Comparison of ENCODE assay signal across 8 cellular contexts in genomic region chr19:40420451-40420765, GRCh38. TPM values are rescaled to one million over a fixed set of nuclear protein-coding genes. Genes with fewer than 3 reads are reported as not detected.
DNase-seq lines count a peak whose midpoint lies in the region; ATAC-seq lines count a peak whose summit lies in the region.
"Had no signal": no experiment of that assay in that cellular context is flagged by ENCODE, and none has a peak within 500 bp of the region (broad histone marks: within the 10 kb centered on the region; RNA-seq: fewer than 3 reads in every experiment).

No MANE protein-coding gene starts in this region.

- peak overlapping the region; percentile 77 for H3K4me3 Mint-ChIP-seq in activated T-helper 2 cell treated with anti-CD3 and anti-CD28 coated beads, Interferon-gamma antibody, Interleukin-2, Interleukin-4, amounts not matched to agents 10 μg/mL and 5 μg/mL and 100 μg/mL, durations not matched to agents 14 hours and 24 hours and 36 hours (ENCODE audit: low read depth)
- H3K4me3 Mint-ChIP-seq in immature natural killer cell = peak overlapping the region; percentile 82 to 89 (median 86)

- H3K4me3 ChIP-seq in HUES48 (ENCODE audit: low read depth, low read length) = peak overlapping the region; percentile 74
- peak overlapping the region; percentile 75 to 83 for H3K4me3 ChIP-seq in stomach smooth muscle (ENCODE audit: low read length in 2 of 2)

- intact Hi-C loops in activated T-helper 2 cell treated with anti-CD3 and anti-CD28 coated beads, Interferon-gamma antibody, Interleukin-2, Interleukin-4, amounts not matched to agents 10 μg/mL and 5 μg/mL and 100 μg/mL, durations not matched to agents 14 hours and 24 hours and 36 hours (cut with micrococcal nuclease) = no loop called here

- H3K27ac Mint-ChIP-seq in activated T-helper 2 cell treated with anti-CD3 and anti-CD28 coated beads, Interferon-gamma antibody, Interleukin-2, Interleukin-4, amounts not matched to agents 10 μg/mL and 5 μg/mL and 100 μg/mL, durations not matched to agents 14 hours and 24 hours and 36 hours = peak overlapping the region; percentile 72
- peak overlapping the region; percentile 87 to 97 (median 92) for H3K27ac Mint-ChIP-seq in immature natural killer cell

- H3K4me1 ChIP-seq in HUES48 (ENCODE audit: control insufficient read depth, insufficient read depth, low read length) (peaks cover 8% of the 10 kb centered on the region; the same call in 1 of the 2 replicates), stomach smooth muscle (ENCODE audit: control insufficient read depth, insufficient read depth, low read length) (peaks cover 44% of the 10 kb centered on the region)

- peaks cover 16% of the 10 kb centered on the region for H3K36me3 Mint-ChIP-seq in activated T-helper 2 cell treated with anti-CD3 and anti-CD28 coated beads, Interferon-gamma antibody, Interleukin-2, Interleukin-4, amounts not matched to agents 10 μg/mL and 5 μg/mL and 100 μg/mL, durations not matched to agents 14 hours and 24 hours and 36 hours (ENCODE audit: low read depth)
- H3K36me3 Mint-ChIP-seq in immature natural killer cell = peaks cover 0 to 4% (median 0%) of the 10 kb centered on the region in 3 donors

- H3K27me3 ChIP-seq in HUES48 (ENCODE audit: control insufficient read depth, insufficient read depth, low read length) = no peaks in the 10 kb centered on the region
- no peaks in the 10 kb centered on the region for H3K27me3 ChIP-seq in stomach smooth muscle (ENCODE audit: control insufficient read depth in 1 of 2, insufficient read depth in 2 of 2, low read length in 2 of 2)

- no peak overlapping the region; the same call in 1 of the 2 replicates for H3K9ac ChIP-seq in HUES48 (ENCODE audit: low read depth, low read length)
- H3K9ac ChIP-seq in stomach smooth muscle (ENCODE audit: low read length in 2 of 2) = peak overlapping the region; percentile 92 to 95

- no peaks in the 10 kb centered on the region for H3K9me3 Mint-ChIP-seq in activated T-helper 2 cell treated with anti-CD3 and anti-CD28 coated beads, Interferon-gamma antibody, Interleukin-2, Interleukin-4, amounts not matched to agents 10 μg/mL and 5 μg/mL and 100 μg/mL, durations not matched to agents 14 hours and 24 hours and 36 hours
- H3K9me3 Mint-ChIP-seq in immature natural killer cell = no peaks in the 10 kb centered on the region

- H3K27me3 Mint-ChIP-seq in activated T-helper 2 cell treated with anti-CD3 and anti-CD28 coated beads, Interferon-gamma antibody, Interleukin-2, Interleukin-4, amounts not matched to agents 10 μg/mL and 5 μg/mL and 100 μg/mL, durations not matched to agents 14 hours and 24 hours and 36 hours (ENCODE audit: low read depth) = no peaks in the 10 kb centered on the region
- H3K27me3 Mint-ChIP-seq in immature natural killer cell (ENCODE audit: low read depth in 3 of 3) = peaks cover 4 to 19% (median 16%) of the 10 kb centered on the region in 3 donors

- H3K36me3 ChIP-seq in HUES48 (ENCODE audit: control insufficient read depth, insufficient read depth, low read length) (peaks cover 10% of the 10 kb centered on the region), stomach smooth muscle (ENCODE audit: control insufficient read depth in 2 of 2, insufficient read depth in 2 of 2, low read length in 2 of 2) (peaks cover 9 to 13% of the 10 kb centered on the region in 2 donors)

- H3K4me1 Mint-ChIP-seq in activated T-helper 2 cell treated with anti-CD3 and anti-CD28 coated beads, Interferon-gamma antibody, Interleukin-2, Interleukin-4, amounts not matched to agents 10 μg/mL and 5 μg/mL and 100 μg/mL, durations not matched to agents 14 hours and 24 hours and 36 hours (ENCODE audit: low read depth) = peaks cover 25% of the 10 kb centered on the region
- H3K4me1 Mint-ChIP-seq in immature natural killer cell = peaks cover 58 to 69% of the 10 kb centered on the region in 2 donors

- H3K27ac ChIP-seq in HUES48 (ENCODE audit: low read depth, low read length) (peak overlapping the region; percentile 96), stomach smooth muscle (ENCODE audit: low read length) (peak overlapping the region; percentile 97)

- H3K9me3 ChIP-seq in HUES48 (ENCODE audit: control insufficient read depth, insufficient read depth, low read length) (no peaks in the 10 kb centered on the region), stomach smooth muscle (ENCODE audit: control insufficient read depth in 2 of 2, low read length in 2 of 2) (no peaks in the 10 kb centered on the region)

- ATAC-seq in activated CD4-positive, CD25-positive, alpha-beta regulatory T cell treated with anti-CD3 and anti-CD28 coated beads, Interleukin-2, amount 50 U/mL, for 24 hours = no peak
- ATAC-seq in HG02759 (IDR thresholded peaks at IDR 0.05; ENCODE audit: unreplicated experiment) = no peak

- no peak for DNase-seq in activated T-helper 2 cell treated with anti-CD3 and anti-CD28 coated beads, Interferon-gamma antibody, Interleukin-2, Interleukin-4, amounts not matched to agents 10 μg/mL and 5 μg/mL and 100 μg/mL, durations not matched to agents 14 hours and 24 hours and 36 hours (ENCODE audit: low spot score)
- DNase-seq in immature natural killer cell = no peak
- DNase-seq in stimulated activated CD4-positive, alpha-beta T cell treated with anti-CD3 and anti-CD28 coated beads, Interleukin-4, amount 100 ng/mL, for 24 hours = no peak

RNA-seq across cellular contexts. Expression of gene SERTAD1, which starts 5.4 kb away (rescaled TPM):
- 17.5 and 18.1 TPM in 2 replicates for total RNA-seq in activated T-helper 2 cell treated with anti-CD3 and anti-CD28 coated beads, Interferon-gamma antibody, Interleukin-2, Interleukin-4, amounts not matched to agents 10 μg/mL and 5 μg/mL and 100 μg/mL, durations not matched to agents 14 hours and 24 hours and 36 hours
- 10 to 100 TPM; 45.2 to 55.2 (median 49.3) TPM for polyA plus RNA-seq in immature natural killer cell

RNA-seq across cellular contexts. Expression of gene PRX, which starts 7.2 kb away (rescaled TPM):
- 0.83 and 0.87 TPM in 2 replicates for total RNA-seq in activated T-helper 2 cell treated with anti-CD3 and anti-CD28 coated beads, Interferon-gamma antibody, Interleukin-2, Interleukin-4, amounts not matched to agents 10 μg/mL and 5 μg/mL and 100 μg/mL, durations not matched to agents 14 hours and 24 hours and 36 hours
- 10 to 100 TPM in 1 of 3 donors, 1 to 10 TPM in 1, under 1 TPM in 1; 0.62 to 13.0 (median 1.2) TPM for polyA plus RNA-seq in immature natural killer cell

RNA-seq across cellular contexts. Expression of gene SERTAD3, which starts 23.7 kb away (rescaled TPM):
- total RNA-seq in activated T-helper 2 cell treated with anti-CD3 and anti-CD28 coated beads, Interferon-gamma antibody, Interleukin-2, Interleukin-4, amounts not matched to agents 10 μg/mL and 5 μg/mL and 100 μg/mL, durations not matched to agents 14 hours and 24 hours and 36 hours = 12.5 and 13.1 TPM in 2 replicates
- polyA plus RNA-seq in immature natural killer cell = 10 to 100 TPM; 25.9 to 82.2 (median 62.0) TPM

RNA-seq across cellular contexts. Expression of gene HIPK4, which starts 30.4 kb away (rescaled TPM):
- total RNA-seq in activated T-helper 2 cell treated with anti-CD3 and anti-CD28 coated beads, Interferon-gamma antibody, Interleukin-2, Interleukin-4, amounts not matched to agents 10 μg/mL and 5 μg/mL and 100 μg/mL, durations not matched to agents 14 hours and 24 hours and 36 hours = 0.07 TPM in 1 of 2 replicates, not detected in the other
- polyA plus RNA-seq in immature natural killer cell = under 1 TPM in 1 of 3 donors, not detected in 2; 0.15 TPM
- total RNA-seq: renal cortical epithelial cell had no signal

RNA-seq across cellular contexts. Expression of gene BLVRB, which starts 45.1 kb away (rescaled TPM):
- 10.4 and 11.3 TPM in 2 replicates for total RNA-seq in activated T-helper 2 cell treated with anti-CD3 and anti-CD28 coated beads, Interferon-gamma antibody, Interleukin-2, Interleukin-4, amounts not matched to agents 10 μg/mL and 5 μg/mL and 100 μg/mL, durations not matched to agents 14 hours and 24 hours and 36 hours
- 10 to 100 TPM; 30.8 to 52.5 (median 45.9) TPM for polyA plus RNA-seq in immature natural killer cell
